Comparison of ENCODE assay signal across 24 cellular contexts in genomic region chr15:66725468-66725785, GRCh38. TPM values are rescaled to one million over a fixed set of nuclear protein-coding genes. Genes with fewer than 3 reads are reported as not detected.
A peak's percentile ranks its signal among the peaks of the same experiment; 100 is the strongest.
DNase-seq lines count a peak whose midpoint lies in the region; ATAC-seq and TF ChIP-seq lines count a peak whose summit lies in the region.
"Had no signal": no experiment of that assay in that cellular context is flagged by ENCODE, and none has a peak within 500 bp of the region (broad histone marks: within the 10 kb centered on the region; RNA-seq: fewer than 3 reads in every experiment).

No MANE protein-coding gene starts in this region.

- TF ChIP-seq POLR2A in esophagus muscularis mucosa (IDR thresholded peaks at IDR 0.05; ENCODE audit: low read depth) (no peak), lower leg skin (IDR thresholded peaks at IDR 0.05) (no peak)

- CTCF ChIA-PET in Calu3 (lab: Charles Lee): interaction anchor here (1.4 to 1.5 kb wide), 2 partner anchors 23 to 40 kb away, joined by 3 to 4 read pairs; partner anchors contain the start of gene SMAD6
- CTCF ChIA-PET in Panc1 (lab: Charles Lee): no interaction called here

- H3K27me3 Mint-ChIP-seq in Calu3 (ENCODE audit: unreplicated experiment): no peaks in the 10 kb centered on the region
- H3K27me3 Mint-ChIP-seq: activated CD4-positive, alpha-beta memory T cell treated with anti-CD3 and anti-CD28 coated beads, Interleukin-2, amount 10 ng/mL, durations not matched to agents 7 days and 5 days; activated naive CD8-positive, alpha-beta T cell; stimulated activated naive CD8-positive, alpha-beta T cell treated with anti-CD3 and anti-CD28 coated beads, Interleukin-15, amount 100 ng/mL, for 72 hours; T-cell had no signal

- H3K27me3 ChIP-seq in Panc1 (ENCODE audit: control insufficient read depth, insufficient read depth, low read length) (no peaks in the 10 kb centered on the region), esophagus muscularis mucosa (no peaks in the 10 kb centered on the region), neuronal stem cell (ENCODE audit: control insufficient read depth in 3 of 3, insufficient read depth in 3 of 3, low read depth in 1 of 3, low read length in 3 of 3) (peaks cover 0 to 2% (median 0%) of the 10 kb centered on the region in 3 experiments)
- H3K27me3 ChIP-seq: dorsolateral prefrontal cortex, upper lobe of left lung had no signal

- no peak for TF ChIP-seq EP300 in esophagus muscularis mucosa (IDR thresholded peaks at IDR 0.05)

- H3K27ac ChIP-seq in Panc1 (ENCODE audit: low read length) (peak overlapping the region; percentile 41; the same call in 1 of the 2 replicates), esophagus muscularis mucosa (replicated peaks in 1 of 4) (peak overlapping the region in 3 of 4 donors; percentile 3 to 56 (median 50)), neuronal stem cell (replicated peaks; ENCODE audit: low read length) (no peak overlapping the region)
- H3K27ac ChIP-seq: HL-60, prostate gland had no signal

- no peak overlapping the region for H4K91ac ChIP-seq in neuronal stem cell (ENCODE audit: low read depth, low read length, poor library complexity)

- POLR2A ChIA-PET in Panc1 (lab: Charles Lee): no interaction called here

- TF ChIP-seq CTCF in Calu3 (IDR thresholded peaks at IDR 0.05; ENCODE audit: unreplicated experiment): no peak
- TF ChIP-seq CTCF in Panc1 (IDR thresholded peaks at IDR 0.05): no peak
- no peak for TF ChIP-seq CTCF in esophagus muscularis mucosa (IDR thresholded peaks at IDR 0.05)
- no peak for TF ChIP-seq CTCF in lower leg skin (IDR thresholded peaks at IDR 0.05)

- H3K4me3 Mint-ChIP-seq in Calu3 (ENCODE audit: low read depth, unreplicated experiment): no peak overlapping the region
- H3K4me3 Mint-ChIP-seq: activated CD4-positive, alpha-beta memory T cell treated with anti-CD3 and anti-CD28 coated beads, Interleukin-2, amount 10 ng/mL, durations not matched to agents 7 days and 5 days; activated naive CD8-positive, alpha-beta T cell; CD4-positive, alpha-beta memory T cell; T-cell had no signal

- H3K4me3 ChIP-seq in Panc1 (ENCODE audit: low read depth in 2 of 2, low read length in 2 of 2) (no peak overlapping the region), esophagus muscularis mucosa (no peak overlapping the region), neuronal stem cell (ENCODE audit: low read length in 2 of 2) (no peak overlapping the region), lower leg skin (ENCODE audit: low read depth, poor library complexity, severe bottlenecking) (no peak overlapping the region)
- H3K4me3 ChIP-seq: A549, dorsolateral prefrontal cortex, prostate gland had no signal

- H2BK120ac ChIP-seq in neuronal stem cell (ENCODE audit: low read depth, low read length): no peak overlapping the region

- H3K14ac ChIP-seq in neuronal stem cell (ENCODE audit: low read length): no peak overlapping the region

- H2AK5ac ChIP-seq in neuronal stem cell (ENCODE audit: low read depth, low read length): peak overlapping the region; percentile 67

- H3K4me2 ChIP-seq in neuronal stem cell (ENCODE audit: insufficient read depth, low read length, poor library complexity, severe bottlenecking): no peak overlapping the region
- H3K4me2 ChIP-seq: A549 had no signal

- peak overlapping the region; percentile 35 for H3K27ac Mint-ChIP-seq in Calu3 (ENCODE audit: unreplicated experiment)
- H3K27ac Mint-ChIP-seq: activated CD4-positive, alpha-beta memory T cell treated with anti-CD3 and anti-CD28 coated beads, Interleukin-2, amount 10 ng/mL, durations not matched to agents 7 days and 5 days; activated naive CD8-positive, alpha-beta T cell; T-cell had no signal

- H2AFZ ChIP-seq in neuronal stem cell (ENCODE audit: low read length): no peak overlapping the region

- BruUV-seq in Calu3 (replicated peaks; lab: Mats Ljungman, UMichigan): no TSS peak
- BruUV-seq in Panc1 (replicated peaks; lab: Mats Ljungman, UMichigan): no TSS peak

- no peak overlapping the region for H3K4ac ChIP-seq in neuronal stem cell (ENCODE audit: low read length)

- peaks cover 78% of the 10 kb centered on the region for H3K4me1 ChIP-seq in Panc1 (ENCODE audit: control insufficient read depth, insufficient read depth, low read length)
- H3K4me1 ChIP-seq in esophagus muscularis mucosa: peaks cover 26 to 80% (median 45%) of the 10 kb centered on the region in 4 donors
- peaks cover 9 to 16% of the 10 kb centered on the region in 2 donors for H3K4me1 ChIP-seq in neuronal stem cell (ENCODE audit: control insufficient read depth in 2 of 2, insufficient read depth in 1 of 2, low read depth in 1 of 2, low read length in 2 of 2)

- H4K8ac ChIP-seq in neuronal stem cell (ENCODE audit: low read depth, low read length): no peak overlapping the region

- H3K36me3 ChIP-seq in Panc1 (ENCODE audit: control insufficient read depth, insufficient read depth, low read length) (no peaks in the 10 kb centered on the region), esophagus muscularis mucosa (peaks cover 0 to 7% (median 0%) of the 10 kb centered on the region in 4 donors), neuronal stem cell (replicated peaks in 1 of 2; ENCODE audit: control insufficient read depth in 2 of 2, insufficient read depth in 2 of 2, low read length in 2 of 2) (no peaks in the 10 kb centered on the region)
- H3K36me3 ChIP-seq: prostate gland had no signal

- H3K9ac ChIP-seq in neuronal stem cell (ENCODE audit: low read depth, low read length, poor library complexity): no peak overlapping the region

- H3K23ac ChIP-seq in neuronal stem cell (ENCODE audit: low read depth, low read length, poor library complexity): no peak overlapping the region

- DNase-seq in Calu3: no peak
- DNase-seq in Panc1 (ENCODE audit: low read depth, low spot score): no peak
- no peak for DNase-seq in esophagus muscularis mucosa (ENCODE audit: extremely low spot score)
- DNase-seq in neuronal stem cell (ENCODE audit: low spot score): no peak
- DNase-seq in middle frontal gyrus (ENCODE audit: extremely low spot score, low spot score): no peak
- no peak for DNase-seq in lower leg skin (ENCODE audit: low spot score in 2 of 2)
- DNase-seq in activated T-cell treated with anti-CD3 and anti-CD28 coated beads, Interleukin-2, amount 50 U/mL, for 1 hour: no peak
- DNase-seq: activated CD4-positive, alpha-beta memory T cell treated with anti-CD3 and anti-CD28 coated beads, Interleukin-2, amount 10 ng/mL, durations not matched to agents 7 days and 5 days; activated effector memory CD4-positive, alpha-beta T cell treated with Interleukin-2 at 50 U/mL for 16 hours; CD4-positive, alpha-beta memory T cell; DMS 273 treated with DMSO at 0.1 percent for 48 hours; dorsolateral prefrontal cortex; Kasumi-1; NCI-H146; NCI-H510A treated with DMSO at 0.1 percent for 48 hours; stimulated activated naive CD8-positive, alpha-beta T cell treated with anti-CD3 and anti-CD28 coated beads, Interleukin-15, amount 100 ng/mL, for 72 hours; T-cell; upper lobe of left lung had no signal

- H2BK12ac ChIP-seq in neuronal stem cell (ENCODE audit: low read length): no peak overlapping the region

- 0 out of 2 replicates have a peak, but pooled peaks have one; percentile 5 for ATAC-seq in Panc1
- ATAC-seq in HG03108 (IDR thresholded peaks at IDR 0.05; ENCODE audit: unreplicated experiment): no peak
- ATAC-seq: A549; activated CD4-positive, CD25-positive, alpha-beta regulatory T cell treated with anti-CD3 and anti-CD28 coated beads, Interleukin-2, amount 50 U/mL, for 24 hours; stimulated activated naive CD8-positive, alpha-beta T cell treated with anti-CD3 and anti-CD28 coated beads, Interleukin-15, amount 100 ng/mL, for 72 hours; T-cell had no signal

- intact Hi-C loops in Calu3 (cut with micrococcal nuclease; ENCODE audit: unreplicated experiment): no loop called here
- intact Hi-C loops in Panc1 (cut with micrococcal nuclease; ENCODE audit: unreplicated experiment): no loop called here
- intact Hi-C loops in esophagus muscularis mucosa (cut with DNase I): no loop called here
- intact Hi-C loops in lower leg skin (cut with DNase I; ENCODE audit: low total_unique reads): no loop called here

- no peak overlapping the region for H2BK5ac ChIP-seq in neuronal stem cell (ENCODE audit: low read length)

- H3K18ac ChIP-seq in neuronal stem cell (ENCODE audit: low read length): peak overlapping the region; percentile 30

- H3K9me3 Mint-ChIP-seq in Calu3 (ENCODE audit: low read depth, unreplicated experiment): no peaks in the 10 kb centered on the region
- H3K9me3 Mint-ChIP-seq: activated CD4-positive, alpha-beta memory T cell treated with anti-CD3 and anti-CD28 coated beads, Interleukin-2, amount 10 ng/mL, durations not matched to agents 7 days and 5 days; CD4-positive, alpha-beta memory T cell; stimulated activated naive CD8-positive, alpha-beta T cell treated with anti-CD3 and anti-CD28 coated beads, Interleukin-15, amount 100 ng/mL, for 72 hours; T-cell had no signal

- H3K36me3 Mint-ChIP-seq in Calu3 (ENCODE audit: insufficient read depth, unreplicated experiment): peaks cover 59% of the 10 kb centered on the region
- H3K36me3 Mint-ChIP-seq: activated naive CD8-positive, alpha-beta T cell; CD4-positive, alpha-beta memory T cell; T-cell had no signal

- H3K4me1 Mint-ChIP-seq in Calu3 (ENCODE audit: low read depth, unreplicated experiment): peaks cover 62% of the 10 kb centered on the region

- in situ Hi-C loops in Panc1 (cut with HindIII; ENCODE audit: low pct_unique_long_range_greater_than_20kb, low sequenced_read_pairs): no loop called here

- H3K79me1 ChIP-seq in neuronal stem cell (ENCODE audit: low read depth, low read length): no peaks in the 10 kb centered on the region

- H3K9me3 ChIP-seq in Panc1 (ENCODE audit: control insufficient read depth, insufficient read depth, low read depth, low read length) (no peaks in the 10 kb centered on the region), esophagus muscularis mucosa (no peaks in the 10 kb centered on the region), neuronal stem cell (replicated peaks in 1 of 2; ENCODE audit: control insufficient read depth in 2 of 2, insufficient read depth in 1 of 2, low read depth in 1 of 2, low read length in 2 of 2) (no peaks in the 10 kb centered on the region)
- H3K9me3 ChIP-seq: A549, prostate gland, upper lobe of left lung had no signal

- H2BK15ac ChIP-seq in neuronal stem cell (ENCODE audit: low read length): no peak overlapping the region

RNA-seq across cellular contexts. Expression of gene SMAD6, which starts 23.4 kb away (rescaled TPM):
- total RNA-seq in Calu3 (2022) (49.6 and 58.6 TPM in 2 replicates), Panc1 (2021; ENCODE audit: unreplicated experiment) (45.9 TPM), esophagus muscularis mucosa (10 to 100 TPM in 3 of 4 donors, 1 to 10 TPM in 1; 9.4 to 18.9 (median 14.3) TPM), lower leg skin (1 to 10 TPM; 2.0 to 9.1 (median 6.7) TPM)
- 52.1 TPM for polyA plus RNA-seq in Panc1 (2012; ENCODE audit: insufficient read length)
- 0.98 TPM for polyA plus RNA-seq in neuronal stem cell (2013, experiment 1 of 2)
- 1.0 TPM for polyA plus RNA-seq in neuronal stem cell (2013, experiment 2 of 2)
- polyA plus RNA-seq: CD4-positive, alpha-beta memory T cell had no signal
